Comparison of ENCODE assay signal across 8 cellular contexts in genomic region chr2:188293601-188294482, GRCh38. TPM values are rescaled to one million over a fixed set of nuclear protein-coding genes. Genes with fewer than 3 reads are reported as not detected.
DNase-seq lines count a peak whose midpoint lies in the region; ATAC-seq, FAIRE-seq and TF ChIP-seq lines count a peak whose summit lies in the region.

No MANE protein-coding gene starts in this region.

- H3K4me1 ChIP-seq in endothelial cell of umbilical vein (ENCODE audit: control insufficient read depth, extremely low read depth, insufficient read depth, low read length), result peaks cover 30% of the 10 kb centered on the region

- H3K9ac ChIP-seq in endothelial cell of umbilical vein (replicated peaks; ENCODE audit: extremely low read depth, insufficient read depth, low read length), result peak overlapping the region; percentile 92

- H3K9me3 Mint-ChIP-seq in activated naive CD4-positive, alpha-beta T cell treated with anti-CD3 and anti-CD28 coated beads, Interleukin-2, amount 10 ng/mL, durations not matched to agents 7 days and 5 days, result no peaks in the 10 kb centered on the region

- H3K9me1 ChIP-seq in endothelial cell of umbilical vein (replicated peaks; ENCODE audit: control insufficient read depth, extremely low read depth, insufficient read depth, low read length), result no peaks in the 10 kb centered on the region

- no peaks in the 10 kb centered on the region for H3K27me3 ChIP-seq in endothelial cell of umbilical vein (ENCODE audit: control insufficient read depth in 2 of 2, insufficient read depth in 2 of 2, low read length in 2 of 2)

- H3K36me3 ChIP-seq in endothelial cell of umbilical vein (ENCODE audit: control insufficient read depth in 2 of 2, extremely low read depth in 1 of 2, insufficient read depth in 2 of 2, low read length in 2 of 2), result no peaks in the 10 kb centered on the region

- peaks cover 37% of the 10 kb centered on the region for H3K27me3 Mint-ChIP-seq in activated naive CD4-positive, alpha-beta T cell treated with anti-CD3 and anti-CD28 coated beads, Interleukin-2, amount 10 ng/mL, durations not matched to agents 7 days and 5 days

- intact Hi-C loops in endothelial cell of umbilical vein (cut with micrococcal nuclease), result loop anchor here (1.0 to 10.0 kb wide), 5 partner anchors 21 to 1807 kb away; partner anchors contain the start of gene ZC3H15

- peak; percentile 84 for FAIRE-seq in endothelial cell of umbilical vein (lab: Jason Lieb, UNC)

- no peak for ATAC-seq in GM19463 (IDR thresholded peaks at IDR 0.05; ENCODE audit: unreplicated experiment)

- peak overlapping the region; percentile 48 for H2AFZ ChIP-seq in endothelial cell of umbilical vein (ENCODE audit: low read depth, low read length)

- H3K27ac Mint-ChIP-seq in activated naive CD4-positive, alpha-beta T cell treated with anti-CD3 and anti-CD28 coated beads, Interleukin-2, amount 10 ng/mL, durations not matched to agents 7 days and 5 days, result no peak overlapping the region

- CTCF ChIA-PET in endothelial cell of umbilical vein (lab: Charles Lee), result interaction anchor here (0.6 to 6.5 kb wide), 18 partner anchors 9 to 1431 kb away, joined by 3 to 122 read pairs (median 4); no protein-coding TSS in a partner anchor
- CTCF ChIA-PET in activated naive CD4-positive, alpha-beta T cell treated with anti-CD3 and anti-CD28 coated beads, Interleukin-2, amount 10 ng/mL, durations not matched to agents 7 days and 5 days (lab: Charles Lee), result interaction anchor here (0.5 kb wide), 1 partner anchor 62 kb away, joined by 3 read pairs; no protein-coding TSS in a partner anchor

- H3K79me2 ChIP-seq in endothelial cell of umbilical vein (ENCODE audit: control insufficient read depth, insufficient read depth, low read length), result peaks cover 48% of the 10 kb centered on the region

- peak overlapping the region; percentile 77 to 84 (median 81) for H3K4me3 ChIP-seq in endothelial cell of umbilical vein (replicated peaks in 1 of 3; ENCODE audit: insufficient read depth in 1 of 3, low read depth in 1 of 3, low read length in 3 of 3)

- peak; percentile 40 for TF ChIP-seq POLR2A in endothelial cell of umbilical vein (IDR thresholded peaks at IDR 0.05; ENCODE audit: low read depth, low read length)

- no peaks in the 10 kb centered on the region for H3K9me3 ChIP-seq in endothelial cell of umbilical vein (replicated peaks; ENCODE audit: control insufficient read depth, insufficient read depth, low read length)

- peaks cover 4% of the 10 kb centered on the region for H3K4me1 Mint-ChIP-seq in activated naive CD4-positive, alpha-beta T cell treated with anti-CD3 and anti-CD28 coated beads, Interleukin-2, amount 10 ng/mL, durations not matched to agents 7 days and 5 days

- H3K4me2 ChIP-seq in endothelial cell of umbilical vein (ENCODE audit: insufficient read depth, low read length), result peak overlapping the region; percentile 98

- no peak overlapping the region for H3K4me3 Mint-ChIP-seq in activated naive CD4-positive, alpha-beta T cell treated with anti-CD3 and anti-CD28 coated beads, Interleukin-2, amount 10 ng/mL, durations not matched to agents 7 days and 5 days

- DNase-seq in EL, result peak; percentile 83
- peak; percentile 80 for DNase-seq in NCI-H82 (lab: John Stamatoyannopoulos, UW)
- peak; percentile 93 for DNase-seq in endothelial cell of umbilical vein (ENCODE audit: low read depth, low spot score)
- DNase-seq in middle frontal gyrus (ENCODE audit: extremely low spot score, low spot score), result peak; percentile 48
- DNase-seq in activated CD8-positive, alpha-beta memory T cell treated with anti-CD3 and anti-CD28 coated beads for 24 hours, result no peak
- no peak for DNase-seq in activated naive CD4-positive, alpha-beta T cell treated with anti-CD3 and anti-CD28 coated beads, Interleukin-2, amount 10 ng/mL, durations not matched to agents 7 days and 5 days
- DNase-seq in OCI-M2 (lab: John Stamatoyannopoulos, UW; ENCODE audit: unreplicated experiment), result no peak

- no peaks in the 10 kb centered on the region for H4K20me1 ChIP-seq in endothelial cell of umbilical vein (replicated peaks; ENCODE audit: control insufficient read depth, extremely low read depth, insufficient read depth, low read length)

- no peak for TF ChIP-seq CTCF in endothelial cell of umbilical vein (IDR thresholded peaks at IDR 0.05; ENCODE audit: extremely low read depth in 1 of 2, insufficient read depth in 1 of 2, low read depth in 1 of 2, low read length in 2 of 2)

- no TSS peak for BruUV-seq in endothelial cell of umbilical vein (replicated peaks; lab: Mats Ljungman, UMichigan)

- H3K27ac ChIP-seq in endothelial cell of umbilical vein (ENCODE audit: insufficient read depth, low read depth, low read length), result peak overlapping the region; percentile 86

- POLR2A ChIA-PET in endothelial cell of umbilical vein (lab: Charles Lee), result interaction anchor here (0.6 to 1.4 kb wide), 4 partner anchors 25 to 153 kb away, joined by 3 to 13 read pairs (median 4); no protein-coding TSS in a partner anchor

- dilution Hi-C loops in endothelial cell of umbilical vein (cut with MboI; ENCODE audit: extremely low pct_ligation_motif_present, low sequenced_read_pairs), result no loop called here

- H3K36me3 Mint-ChIP-seq in activated naive CD4-positive, alpha-beta T cell treated with anti-CD3 and anti-CD28 coated beads, Interleukin-2, amount 10 ng/mL, durations not matched to agents 7 days and 5 days, result no peaks in the 10 kb centered on the region

TF ChIP-seq in endothelial cell of umbilical vein, 7 proteins besides CTCF, POLR2A, EP300 and RAD21:
- TF ChIP-seq EZH2 (IDR thresholded peaks at IDR 0.05; ENCODE audit: borderline replicate concordance, low read depth, low read length, severe bottlenecking) (no peak), FOS (IDR thresholded peaks at IDR 0.05; ENCODE audit: borderline replicate concordance, insufficient read depth, low read length) (no peak), GATA2 (IDR thresholded peaks at IDR 0.05; ENCODE audit: insufficient read depth, insufficient read length, low read depth, low read length) (no peak), JUN (IDR thresholded peaks at IDR 0.05; ENCODE audit: borderline replicate concordance, insufficient read depth, insufficient read length, low read depth) (no peak), MAX (IDR thresholded peaks at IDR 0.05; ENCODE audit: insufficient read depth, insufficient read length) (no peak), POLR2AphosphoS5 (IDR thresholded peaks at IDR 0.05; ENCODE audit: insufficient read depth, low read depth, low read length) (no peak), MYC (IDR thresholded peaks at IDR 0.05; ENCODE audit: low read depth, low read length) (no peak)

RNA-seq across cellular contexts. Expression of gene GULP1, which starts 2.2 kb away (rescaled TPM):
- 43.0 and 53.8 TPM in 2 replicates for total RNA-seq in endothelial cell of umbilical vein
- polyA plus RNA-seq in endothelial cell of umbilical vein, result 24.4 and 24.7 TPM in 2 replicates
- 28.6 and 29.3 TPM in 2 replicates for polyA plus RNA-seq in endothelial cell of umbilical vein (2011; cell fraction: cytosol; rRNA removed)
- 38.7 and 44.8 TPM in 2 replicates for polyA plus RNA-seq in endothelial cell of umbilical vein (2011; cell fraction: nucleus; rRNA removed)
- 27.3 and 33.7 TPM in 2 replicates for polyA plus RNA-seq in endothelial cell of umbilical vein (2012)
- polyA minus RNA-seq in endothelial cell of umbilical vein, result 54.1 and 69.8 TPM in 2 replicates
- not detected for polyA minus RNA-seq in endothelial cell of umbilical vein (2011; cell fraction: cytosol; rRNA and poly(A)+ RNA removed)
- 128 and 148 TPM in 2 replicates for polyA minus RNA-seq in endothelial cell of umbilical vein (2011; cell fraction: nucleus; rRNA and poly(A)+ RNA removed)

Comparison
In these comparisons a context has a peak if more than half of its experiments do, and no peak if none do; other contexts are left out.
1. DNase-seq: peak in EL (single experiment), NCI-H82 (single experiment), endothelial cell of umbilical vein (single experiment) and middle frontal gyrus (single experiment); none in activated CD8-positive, alpha-beta memory T cell treated with anti-CD3 and anti-CD28 coated beads for 24 hours (single experiment), activated naive CD4-positive, alpha-beta T cell treated with anti-CD3 and anti-CD28 coated beads, Interleukin-2, amount 10 ng/mL, durations not matched to agents 7 days and 5 days (single experiment) and OCI-M2 (single experiment).